ENCODE assay signal across 10 cellular contexts in genomic region chr1:65524931-65525296, GRCh38.
DNase-seq lines count a peak whose midpoint lies in the region; ATAC-seq and TF ChIP-seq lines count a peak whose summit lies in the region.
"Had no signal": no experiment of that assay in that cellular context is flagged by ENCODE, and none has a peak within 500 bp of the region (broad histone marks: within the 10 kb centered on the region; RNA-seq: fewer than 3 reads in every experiment).

No MANE protein-coding gene starts in this region.

- H3K4me3 ChIP-seq in ACC112 (ENCODE audit: low read depth, low read length), result peak overlapping the region; percentile 85
- peak overlapping the region; percentile 61 for H3K4me3 ChIP-seq in NT2/D1 (ENCODE audit: insufficient read length, low read depth)
- H3K4me3 ChIP-seq in fibroblast of mammary gland (ENCODE audit: control insufficient read depth, low read depth, low read length), result peak overlapping the region; percentile 16
- H3K4me3 ChIP-seq in osteoblast (ENCODE audit: insufficient read depth, low read length), result peak overlapping the region; percentile 81

- H3K4me2 ChIP-seq in osteoblast (ENCODE audit: insufficient read depth, low read length), result peak overlapping the region; percentile 80

- no peak for ATAC-seq in HG02885 (IDR thresholded peaks at IDR 0.05; ENCODE audit: poor library complexity, unreplicated experiment)
- ATAC-seq in HG02798 (IDR thresholded peaks at IDR 0.05; ENCODE audit: poor library complexity, unreplicated experiment), result no peak

- H3K79me2 ChIP-seq in ACC112 (ENCODE audit: control insufficient read depth, insufficient read depth, low read length, unreplicated experiment) (no peaks in the 10 kb centered on the region), osteoblast (ENCODE audit: insufficient read depth, low read length) (peaks cover 3% of the 10 kb centered on the region)

- H2AFZ ChIP-seq in ACC112 (ENCODE audit: low read length, unreplicated experiment) (no peak overlapping the region), osteoblast (ENCODE audit: low read length) (no peak overlapping the region)

- H3K27me3 ChIP-seq in ACC112 (ENCODE audit: insufficient read depth, low read length), result peaks cover 31% of the 10 kb centered on the region
- peaks cover 51% of the 10 kb centered on the region for H3K27me3 ChIP-seq in NT2/D1 (ENCODE audit: insufficient read depth, insufficient read length)
- no peaks in the 10 kb centered on the region for H3K27me3 ChIP-seq in osteoblast (ENCODE audit: insufficient read depth, low read length)

- H3K9ac ChIP-seq in NT2/D1 (ENCODE audit: insufficient read length, low read depth), result no peak overlapping the region

- H3K9me3 ChIP-seq in NT2/D1 (ENCODE audit: insufficient read depth, low read length) (no peaks in the 10 kb centered on the region), osteoblast (ENCODE audit: low read depth, low read length) (no peaks in the 10 kb centered on the region)

- no peak for TF ChIP-seq CTCF in fibroblast of mammary gland (conservative IDR thresholded peaks at IDR 0.05; ENCODE audit: control insufficient read depth, insufficient read depth, low read depth, low read length)
- TF ChIP-seq CTCF in osteoblast (IDR thresholded peaks at IDR 0.05; ENCODE audit: extremely low read depth, low read depth, low read length), result no peak

- H3K27ac ChIP-seq in ACC112 (ENCODE audit: low read depth, low read length), result no peak overlapping the region
- no peak overlapping the region for H3K27ac ChIP-seq in osteoblast (ENCODE audit: low read depth, low read length)

- H4K20me1 ChIP-seq in osteoblast (ENCODE audit: insufficient read depth, low read length), result no peaks in the 10 kb centered on the region

- peaks cover 19% of the 10 kb centered on the region for H3K4me1 ChIP-seq in ACC112 (ENCODE audit: control insufficient read depth, insufficient read depth, low read length, unreplicated experiment)
- H3K4me1 ChIP-seq in NT2/D1 (ENCODE audit: insufficient read depth, insufficient read length), result no peaks in the 10 kb centered on the region
- peaks cover 17% of the 10 kb centered on the region for H3K4me1 ChIP-seq in osteoblast (ENCODE audit: insufficient read depth, low read length)

- DNase-seq in NT2/D1 (ENCODE audit: low read depth, low spot score) (no peak), fibroblast of mammary gland (ENCODE audit: low read depth) (no peak), osteoblast (ENCODE audit: insufficient read length, low spot score, missing footprints) (no peak), HuH-7.5 (ENCODE audit: low spot score) (no peak), NCI-H526 (lab: John Stamatoyannopoulos, UW) (no peak)
- DNase-seq: DND-41, NCI-H1105 had no signal

- H3K36me3 ChIP-seq in ACC112 (ENCODE audit: insufficient read depth, low read length), result no peaks in the 10 kb centered on the region
- H3K36me3 ChIP-seq in NT2/D1 (ENCODE audit: insufficient read depth, insufficient read length, low read length), result no peaks in the 10 kb centered on the region
- H3K36me3 ChIP-seq in osteoblast (ENCODE audit: insufficient read depth, low read length), result no peaks in the 10 kb centered on the region

Comparison
In these comparisons a context has a peak if more than half of its experiments do, and no peak if none do; other contexts are left out.
1. H3K4me3 ChIP-seq: peak in every context shown above with its lines; median percentile 85 in ACC112; 81 in osteoblast; 61 in NT2/D1; 16 in fibroblast of mammary gland.